In the genomic region with DNA sequence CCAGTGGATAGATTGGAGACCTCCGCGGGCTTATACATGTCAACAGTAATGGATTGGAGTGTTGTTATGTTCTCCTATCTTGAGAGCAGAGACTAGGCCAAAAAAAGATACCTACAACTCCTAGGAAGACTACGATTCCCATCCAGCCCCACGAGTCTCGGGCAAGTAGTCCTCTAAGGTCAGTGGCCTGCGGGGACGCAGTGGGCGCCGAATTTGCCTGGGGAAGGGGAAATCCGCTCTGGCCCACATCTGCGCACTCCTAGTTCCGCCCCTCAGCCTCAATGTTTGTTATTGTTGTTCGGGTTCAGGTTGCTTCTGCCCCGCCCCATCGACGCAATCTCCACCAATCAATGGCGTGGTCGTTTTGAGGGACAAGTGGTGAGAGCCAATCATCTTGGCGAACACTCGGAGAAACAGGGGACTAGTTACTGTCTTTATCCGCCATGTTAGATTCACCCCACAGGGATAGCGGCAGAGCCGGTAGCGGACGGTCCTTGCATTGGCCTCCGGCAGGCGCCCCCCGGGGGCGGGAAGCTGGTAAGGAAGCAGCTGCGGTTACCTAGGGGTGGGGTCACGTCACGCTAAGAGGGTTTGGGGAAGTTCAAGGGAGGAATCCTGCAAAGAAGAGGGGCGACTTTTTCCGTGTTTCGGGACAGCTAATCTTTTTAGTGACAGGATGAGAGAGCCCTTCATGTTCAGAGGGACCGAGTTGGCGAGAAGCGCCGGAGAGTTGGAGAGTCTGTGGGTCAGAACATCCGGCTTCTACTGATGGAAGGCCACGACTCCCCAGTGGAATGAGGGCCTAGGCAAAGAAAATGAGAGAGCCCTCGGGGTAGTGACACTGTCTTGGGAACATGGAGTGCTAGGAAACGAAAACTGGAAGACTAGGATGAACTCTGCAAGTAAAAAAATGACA, we compare ENCODE assay signal across 1 cellular context.
TF ChIP-seq lines count a peak whose summit lies in the region.

Gene NBR1 (plus strand): TSS at position 449 of the 916 bp plus-strand sequence. CDS start 4,586 bp downstream, outside the sequence.

TF ChIP-seq in HepG2, 621 proteins besides CTCF, POLR2A, EP300 and RAD21 (continued from another document and continues in another):
- TF ChIP-seq RERE (CRISPR knock-in tag; IDR thresholded peaks at IDR 0.05; ENCODE audit: low read depth) (no peak), RFXANK (CRISPR knock-in tag; IDR thresholded peaks at IDR 0.05) (no peak; the same call in 1 of the 2 replicates), SCMH1 (CRISPR knock-in tag; IDR thresholded peaks at IDR 0.05; ENCODE audit: borderline replicate concordance) (no peak), RARA (CRISPR knock-in tag; IDR thresholded peaks at IDR 0.05) (peak; percentile 41), ZFX (CRISPR knock-in tag; IDR thresholded peaks at IDR 0.05; ENCODE audit: low read depth) (peak; percentile 96), ZNF792 (CRISPR knock-in tag; IDR thresholded peaks at IDR 0.05) (peak; percentile 79), SMAD3 (CRISPR knock-in tag; IDR thresholded peaks at IDR 0.05) (peak; percentile 50; the same call in 1 of the 2 replicates), ZNF230 (CRISPR knock-in tag; IDR thresholded peaks at IDR 0.05) (no peak), SETDB1 (CRISPR knock-in tag; IDR thresholded peaks at IDR 0.05; ENCODE audit: borderline replicate concordance) (no peak), MNT (IDR thresholded peaks at IDR 0.05) (peak; percentile 58), AKAP8 (CRISPR knock-in tag; IDR thresholded peaks at IDR 0.05) (no peak; the same call in 1 of the 2 replicates), ELF3 (CRISPR knock-in tag; IDR thresholded peaks at IDR 0.05) (peak; percentile 76), ZNF546 (CRISPR knock-in tag; conservative IDR thresholded peaks at IDR 0.05) (no peak), SALL2 (CRISPR knock-in tag; IDR thresholded peaks at IDR 0.05) (0 out of 2 replicates have a peak, but pooled peaks have one; percentile 8), PHF8 (CRISPR knock-in tag; IDR thresholded peaks at IDR 0.05) (peak; percentile 71), MATR3 (CRISPR knock-in tag; IDR thresholded peaks at IDR 0.05) (no peak), SMARCC2 (IDR thresholded peaks at IDR 0.05) (no peak), ZNF136 (CRISPR knock-in tag; IDR thresholded peaks at IDR 0.05; ENCODE audit: low read depth) (no peak), TBX2 (CRISPR knock-in tag; IDR thresholded peaks at IDR 0.05; ENCODE audit: borderline replicate concordance) (no peak; the same call in 1 of the 2 replicates), ZNF501 (CRISPR knock-in tag; IDR thresholded peaks at IDR 0.05) (peak; percentile 55; the same call in 1 of the 2 replicates), ZNF646 (CRISPR knock-in tag; IDR thresholded peaks at IDR 0.05) (peak; percentile 59; the same call in 1 of the 2 replicates), PCBP2 (optimal IDR thresholded peaks at IDR 0.05; ENCODE audit: low read depth, low read length, poor library complexity, severe bottlenecking) (no peak), TBP (CRISPR knock-in tag; IDR thresholded peaks at IDR 0.05) (no peak), RORA (CRISPR knock-in tag; IDR thresholded peaks at IDR 0.05) (0 out of 2 replicates have a peak, but pooled peaks have one; percentile 50), STAG1 (CRISPR knock-in tag; IDR thresholded peaks at IDR 0.05) (peak; percentile 63), POGZ (CRISPR knock-in tag; IDR thresholded peaks at IDR 0.05) (peak; percentile 80), MEIS2 (CRISPR knock-in tag; IDR thresholded peaks at IDR 0.05) (peak; percentile 63), MLX (CRISPR knock-in tag; IDR thresholded peaks at IDR 0.05) (peak; percentile 10; the same call in 1 of the 2 replicates), ZNF160 (CRISPR knock-in tag; IDR thresholded peaks at IDR 0.05) (no peak), RAD51 (IDR thresholded peaks at IDR 0.05; ENCODE audit: borderline replicate concordance) (no peak), ZNF775 (CRISPR knock-in tag; IDR thresholded peaks at IDR 0.05; ENCODE audit: borderline replicate concordance) (no peak), TEAD3 (CRISPR knock-in tag; optimal IDR thresholded peaks at IDR 0.05; ENCODE audit: borderline replicate concordance) (no peak), DDIT3 (CRISPR knock-in tag; IDR thresholded peaks at IDR 0.05) (no peak), ZNF430 (CRISPR knock-in tag; IDR thresholded peaks at IDR 0.05) (peak; percentile 84; the same call in 1 of the 2 replicates), TAF1 (CRISPR knock-in tag; IDR thresholded peaks at IDR 0.05) (peak; percentile 81), SIN3B (IDR thresholded peaks at IDR 0.05; ENCODE audit: low read length) (0 out of 2 replicates have a peak, but pooled peaks have one; percentile 8)
- TF ChIP-seq, protein P1, sequence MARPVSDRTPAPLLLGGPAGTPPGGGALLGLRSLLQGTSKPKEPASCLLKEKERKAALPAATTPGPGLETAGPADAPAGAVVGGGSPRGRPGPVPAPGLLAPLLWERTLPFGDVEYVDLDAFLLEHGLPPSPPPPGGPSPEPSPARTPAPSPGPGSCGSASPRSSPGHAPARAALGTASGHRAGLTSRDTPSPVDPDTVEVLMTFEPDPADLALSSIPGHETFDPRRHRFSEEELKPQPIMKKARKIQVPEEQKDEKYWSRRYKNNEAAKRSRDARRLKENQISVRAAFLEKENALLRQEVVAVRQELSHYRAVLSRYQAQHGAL (CRISPR knock-in tag; IDR thresholded peaks at IDR 0.05; ENCODE audit: not compliant biosample characterization) = no peak
- TF ChIP-seq, protein P2, sequence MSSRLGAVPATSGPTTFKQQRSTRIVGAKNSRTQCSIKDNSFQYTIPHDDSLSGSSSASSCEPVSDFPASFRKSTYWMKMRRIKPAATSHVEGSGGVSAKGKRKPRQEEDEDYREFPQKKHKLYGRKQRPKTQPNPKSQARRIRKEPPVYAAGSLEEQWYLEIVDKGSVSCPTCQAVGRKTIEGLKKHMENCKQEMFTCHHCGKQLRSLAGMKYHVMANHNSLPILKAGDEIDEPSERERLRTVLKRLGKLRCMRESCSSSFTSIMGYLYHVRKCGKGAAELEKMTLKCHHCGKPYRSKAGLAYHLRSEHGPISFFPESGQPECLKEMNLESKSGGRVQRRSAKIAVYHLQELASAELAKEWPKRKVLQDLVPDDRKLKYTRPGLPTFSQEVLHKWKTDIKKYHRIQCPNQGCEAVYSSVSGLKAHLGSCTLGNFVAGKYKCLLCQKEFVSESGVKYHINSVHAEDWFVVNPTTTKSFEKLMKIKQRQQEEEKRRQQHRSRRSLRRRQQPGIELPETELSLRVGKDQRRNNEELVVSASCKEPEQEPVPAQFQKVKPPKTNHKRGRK (CRISPR knock-in tag; IDR thresholded peaks at IDR 0.05) = no peak
- TF ChIP-seq, protein P3, sequence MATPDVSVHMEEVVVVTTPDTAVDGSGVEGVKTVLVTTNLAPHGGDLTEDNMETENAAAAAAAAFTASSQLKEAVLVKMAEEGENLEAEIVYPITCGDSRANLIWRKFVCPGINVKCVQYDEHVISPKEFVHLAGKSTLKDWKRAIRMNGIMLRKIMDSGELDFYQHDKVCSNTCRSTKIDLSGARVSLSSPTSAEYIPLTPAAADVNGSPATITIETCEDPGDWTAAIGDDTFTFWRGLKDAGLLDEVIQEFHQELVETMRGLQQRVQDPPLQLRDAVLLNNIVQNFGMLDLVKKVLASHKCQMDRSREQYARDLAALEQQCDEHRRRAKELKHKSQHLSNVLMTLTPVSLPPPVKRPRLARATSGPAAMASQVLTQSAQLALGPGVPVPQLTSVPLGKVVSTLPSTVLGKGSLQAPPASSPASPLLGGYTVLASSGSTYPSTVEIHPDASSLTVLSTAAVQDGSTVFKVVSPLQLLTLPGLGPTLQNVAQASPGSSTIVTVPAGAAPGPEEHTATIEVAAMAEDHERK (CRISPR knock-in tag; IDR thresholded peaks at IDR 0.05; ENCODE audit: low read depth) = no peak
